Comparison of ENCODE assay signal across 1 cellular context in the genomic region with DNA sequence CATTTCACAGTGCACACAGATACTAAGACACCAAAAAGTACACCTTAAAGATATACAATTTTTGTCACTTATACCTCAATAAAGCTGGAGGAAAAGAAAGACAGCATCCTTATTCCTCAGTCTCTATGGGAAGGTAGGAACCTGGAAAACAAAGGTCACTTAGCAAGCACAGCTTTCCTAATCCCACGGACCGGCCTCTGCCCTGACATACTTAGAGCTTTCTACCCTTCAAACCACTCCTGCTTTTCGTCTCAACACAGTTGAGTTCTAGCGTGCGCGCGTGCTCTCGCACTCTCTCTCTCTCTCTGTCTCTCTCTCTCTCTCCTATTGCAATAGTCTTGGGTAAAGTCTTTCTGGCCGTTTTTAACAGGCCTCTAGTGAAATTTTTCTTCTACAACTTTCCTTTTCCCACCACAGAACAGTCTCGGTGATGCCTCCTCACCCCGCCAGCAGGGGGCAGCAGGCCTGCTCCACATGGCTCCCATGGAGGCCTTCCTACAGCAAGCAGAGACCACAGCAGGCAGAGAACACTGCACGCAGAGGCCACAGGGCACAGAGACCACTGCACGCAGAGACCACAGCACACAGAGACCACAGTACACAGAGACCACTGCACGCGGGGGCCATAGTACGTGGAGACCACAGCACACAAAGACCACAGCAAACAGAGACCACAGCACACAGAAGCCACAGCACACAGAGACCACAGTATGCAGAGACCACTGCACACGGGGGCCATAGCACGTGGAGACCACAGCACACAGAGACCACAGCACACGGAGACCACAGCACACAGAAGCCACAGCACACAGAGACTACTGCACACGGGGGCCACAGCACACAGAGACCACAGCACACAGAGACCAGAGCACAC.
TF ChIP-seq lines count a peak whose summit lies in the region.

No MANE protein-coding gene starts in this region.

TF ChIP-seq in HepG2, 621 proteins besides CTCF, POLR2A, EP300 and RAD21 (continued from another document):
- TF ChIP-seq XRCC5 (optimal IDR thresholded peaks at IDR 0.05; ENCODE audit: low read length) (peak; percentile 54), ARID4A (CRISPR knock-in tag; IDR thresholded peaks at IDR 0.05; ENCODE audit: borderline replicate concordance) (0 out of 2 replicates have a peak, but pooled peaks have one; percentile 21), STAG1 (CRISPR knock-in tag; IDR thresholded peaks at IDR 0.05) (peak; percentile 66), ZNF326 (CRISPR knock-in tag; IDR thresholded peaks at IDR 0.05; ENCODE audit: borderline replicate concordance) (no peak), ZNF343 (CRISPR knock-in tag; IDR thresholded peaks at IDR 0.05) (no peak), BCL6 (CRISPR knock-in tag; IDR thresholded peaks at IDR 0.05) (no peak), SAP130 (CRISPR knock-in tag; IDR thresholded peaks at IDR 0.05; ENCODE audit: low read depth) (no peak), TOPORS (CRISPR knock-in tag; IDR thresholded peaks at IDR 0.05) (no peak), RORA (CRISPR knock-in tag; IDR thresholded peaks at IDR 0.05) (no peak), FOXO1 (CRISPR knock-in tag; IDR thresholded peaks at IDR 0.05) (no peak), ZNF383 (CRISPR knock-in tag; IDR thresholded peaks at IDR 0.05; ENCODE audit: borderline replicate concordance) (no peak), TEAD3 (CRISPR knock-in tag; optimal IDR thresholded peaks at IDR 0.05; ENCODE audit: borderline replicate concordance) (no peak), ZSCAN12 (CRISPR knock-in tag; IDR thresholded peaks at IDR 0.05) (no peak), NONO (IDR thresholded peaks at IDR 0.05) (0 out of 2 replicates have a peak, but pooled peaks have one; percentile 35), NONO (CRISPR knock-in tag; conservative IDR thresholded peaks at IDR 0.05) (0 out of 2 replicates have a peak, but pooled peaks have one; percentile 31), ZNF768 (CRISPR knock-in tag; IDR thresholded peaks at IDR 0.05) (peak; percentile 31; the same call in 1 of the 2 replicates), ZMYM4 (CRISPR knock-in tag; IDR thresholded peaks at IDR 0.05) (0 out of 2 replicates have a peak, but pooled peaks have one; percentile 26), LBX2 (CRISPR knock-in tag; IDR thresholded peaks at IDR 0.05; ENCODE audit: borderline replicate concordance) (no peak), MED1 (CRISPR knock-in tag; IDR thresholded peaks at IDR 0.05) (no peak), ZNF883 (CRISPR knock-in tag; IDR thresholded peaks at IDR 0.05; ENCODE audit: not compliant biosample characterization) (no peak), SRY (CRISPR knock-in tag; IDR thresholded peaks at IDR 0.05) (no peak), MED13 (CRISPR knock-in tag; IDR thresholded peaks at IDR 0.05) (no peak), ZNF484 (CRISPR knock-in tag; IDR thresholded peaks at IDR 0.05; ENCODE audit: borderline replicate concordance, low read depth) (no peak), CBX2 (IDR thresholded peaks at IDR 0.05; ENCODE audit: low read depth, low read length) (no peak), CBX2 (CRISPR knock-in tag; IDR thresholded peaks at IDR 0.05; ENCODE audit: low read depth) (no peak), MYC (CRISPR knock-in tag; IDR thresholded peaks at IDR 0.05; ENCODE audit: borderline replicate concordance) (peak; percentile 53; the same call in 1 of the 2 replicates), MTA3 (CRISPR knock-in tag; IDR thresholded peaks at IDR 0.05) (no peak), ZNF253 (CRISPR knock-in tag; IDR thresholded peaks at IDR 0.05; ENCODE audit: borderline replicate concordance) (no peak), ZKSCAN8 (CRISPR knock-in tag; IDR thresholded peaks at IDR 0.05; ENCODE audit: borderline replicate concordance) (no peak), KLF13 (CRISPR knock-in tag; IDR thresholded peaks at IDR 0.05) (no peak), ZNF747 (CRISPR knock-in tag; IDR thresholded peaks at IDR 0.05; ENCODE audit: borderline replicate concordance) (no peak), KLF15 (CRISPR knock-in tag; IDR thresholded peaks at IDR 0.05; ENCODE audit: borderline replicate concordance) (no peak), ZNF446 (CRISPR knock-in tag; IDR thresholded peaks at IDR 0.05) (no peak), SATB2 (CRISPR knock-in tag; IDR thresholded peaks at IDR 0.05) (no peak), SRSF1 (optimal IDR thresholded peaks at IDR 0.05; ENCODE audit: low read depth, low read length) (no peak), ZFP82 (CRISPR knock-in tag; IDR thresholded peaks at IDR 0.05; ENCODE audit: borderline replicate concordance) (no peak), ZNF839 (CRISPR knock-in tag; IDR thresholded peaks at IDR 0.05; ENCODE audit: borderline replicate concordance) (no peak), KDM5B (CRISPR knock-in tag; IDR thresholded peaks at IDR 0.05; ENCODE audit: borderline replicate concordance) (0 out of 2 replicates have a peak, but pooled peaks have one; percentile 23), REPIN1 (CRISPR knock-in tag; IDR thresholded peaks at IDR 0.05; ENCODE audit: borderline replicate concordance, low read depth) (no peak), SUZ12 (IDR thresholded peaks at IDR 0.05; ENCODE audit: low read depth, low read length) (no peak), ZNF33A (CRISPR knock-in tag; IDR thresholded peaks at IDR 0.05; ENCODE audit: borderline replicate concordance) (no peak), ZFX (CRISPR knock-in tag; IDR thresholded peaks at IDR 0.05; ENCODE audit: low read depth) (peak; percentile 37; the same call in 1 of the 2 replicates), TCF7 (IDR thresholded peaks at IDR 0.05; ENCODE audit: low read depth) (no peak), NFKB2 (CRISPR knock-in tag; IDR thresholded peaks at IDR 0.05; ENCODE audit: borderline replicate concordance) (peak; percentile 34; the same call in 1 of the 2 replicates), BHLHE40 (IDR thresholded peaks at IDR 0.05; ENCODE audit: low read length) (no peak), NCOA5 (CRISPR knock-in tag; IDR thresholded peaks at IDR 0.05) (no peak), ZFP36L2 (CRISPR knock-in tag; IDR thresholded peaks at IDR 0.05) (no peak)
- TF ChIP-seq, protein P1, sequence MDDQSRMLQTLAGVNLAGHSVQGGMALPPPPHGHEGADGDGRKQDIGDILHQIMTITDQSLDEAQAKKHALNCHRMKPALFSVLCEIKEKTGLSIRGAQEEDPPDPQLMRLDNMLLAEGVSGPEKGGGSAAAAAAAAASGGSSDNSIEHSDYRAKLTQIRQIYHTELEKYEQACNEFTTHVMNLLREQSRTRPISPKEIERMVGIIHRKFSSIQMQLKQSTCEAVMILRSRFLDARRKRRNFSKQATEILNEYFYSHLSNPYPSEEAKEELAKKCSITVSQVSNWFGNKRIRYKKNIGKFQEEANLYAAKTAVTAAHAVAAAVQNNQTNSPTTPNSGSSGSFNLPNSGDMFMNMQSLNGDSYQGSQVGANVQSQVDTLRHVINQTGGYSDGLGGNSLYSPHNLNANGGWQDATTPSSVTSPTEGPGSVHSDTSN (CRISPR knock-in tag; IDR thresholded peaks at IDR 0.05; ENCODE audit: borderline replicate concordance) = no peak
- TF ChIP-seq, protein P2, sequence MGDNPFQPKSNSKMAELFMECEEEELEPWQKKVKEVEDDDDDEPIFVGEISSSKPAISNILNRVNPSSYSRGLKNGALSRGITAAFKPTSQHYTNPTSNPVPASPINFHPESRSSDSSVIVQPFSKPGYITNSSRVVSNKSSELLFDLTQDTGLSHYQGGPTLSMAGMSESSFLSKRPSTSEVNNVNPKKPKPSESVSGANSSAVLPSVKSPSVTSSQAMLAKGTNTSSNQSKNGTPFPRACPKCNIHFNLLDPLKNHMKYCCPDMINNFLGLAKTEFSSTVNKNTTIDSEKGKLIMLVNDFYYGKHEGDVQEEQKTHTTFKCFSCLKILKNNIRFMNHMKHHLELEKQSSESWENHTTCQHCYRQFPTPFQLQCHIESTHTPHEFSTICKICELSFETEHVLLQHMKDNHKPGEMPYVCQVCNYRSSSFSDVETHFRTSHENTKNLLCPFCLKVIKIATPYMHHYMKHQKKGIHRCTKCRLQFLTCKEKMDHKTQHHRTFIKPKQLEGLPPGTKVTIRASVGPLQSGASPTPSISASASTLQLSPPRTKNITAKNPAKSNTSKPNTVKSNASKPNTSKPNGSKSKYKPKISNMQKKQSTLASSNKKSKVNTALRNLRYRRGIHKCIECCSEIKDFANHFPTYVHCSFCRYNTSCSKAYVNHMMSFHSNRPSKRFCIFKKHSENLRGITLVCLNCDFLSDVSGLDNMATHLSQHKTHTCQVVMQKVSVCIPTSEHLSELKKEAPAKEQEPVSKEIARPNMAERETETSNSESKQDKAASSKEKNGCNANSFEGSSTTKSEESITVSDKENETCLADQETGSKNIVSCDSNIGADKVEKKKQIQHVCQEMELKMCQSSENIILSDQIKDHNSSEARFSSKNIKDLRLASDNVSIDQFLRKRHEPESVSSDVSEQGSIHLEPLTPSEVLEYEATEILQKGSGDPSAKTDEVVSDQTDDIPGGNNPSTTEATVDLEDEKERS (CRISPR knock-in tag; IDR thresholded peaks at IDR 0.05) = no peak
- TF ChIP-seq, protein P3, sequence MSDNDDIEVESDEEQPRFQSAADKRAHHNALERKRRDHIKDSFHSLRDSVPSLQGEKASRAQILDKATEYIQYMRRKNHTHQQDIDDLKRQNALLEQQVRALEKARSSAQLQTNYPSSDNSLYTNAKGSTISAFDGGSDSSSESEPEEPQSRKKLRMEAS (IDR thresholded peaks at IDR 0.05) = 0 out of 2 replicates have a peak, but pooled peaks have one; percentile 34
- TF ChIP-seq, protein P4, sequence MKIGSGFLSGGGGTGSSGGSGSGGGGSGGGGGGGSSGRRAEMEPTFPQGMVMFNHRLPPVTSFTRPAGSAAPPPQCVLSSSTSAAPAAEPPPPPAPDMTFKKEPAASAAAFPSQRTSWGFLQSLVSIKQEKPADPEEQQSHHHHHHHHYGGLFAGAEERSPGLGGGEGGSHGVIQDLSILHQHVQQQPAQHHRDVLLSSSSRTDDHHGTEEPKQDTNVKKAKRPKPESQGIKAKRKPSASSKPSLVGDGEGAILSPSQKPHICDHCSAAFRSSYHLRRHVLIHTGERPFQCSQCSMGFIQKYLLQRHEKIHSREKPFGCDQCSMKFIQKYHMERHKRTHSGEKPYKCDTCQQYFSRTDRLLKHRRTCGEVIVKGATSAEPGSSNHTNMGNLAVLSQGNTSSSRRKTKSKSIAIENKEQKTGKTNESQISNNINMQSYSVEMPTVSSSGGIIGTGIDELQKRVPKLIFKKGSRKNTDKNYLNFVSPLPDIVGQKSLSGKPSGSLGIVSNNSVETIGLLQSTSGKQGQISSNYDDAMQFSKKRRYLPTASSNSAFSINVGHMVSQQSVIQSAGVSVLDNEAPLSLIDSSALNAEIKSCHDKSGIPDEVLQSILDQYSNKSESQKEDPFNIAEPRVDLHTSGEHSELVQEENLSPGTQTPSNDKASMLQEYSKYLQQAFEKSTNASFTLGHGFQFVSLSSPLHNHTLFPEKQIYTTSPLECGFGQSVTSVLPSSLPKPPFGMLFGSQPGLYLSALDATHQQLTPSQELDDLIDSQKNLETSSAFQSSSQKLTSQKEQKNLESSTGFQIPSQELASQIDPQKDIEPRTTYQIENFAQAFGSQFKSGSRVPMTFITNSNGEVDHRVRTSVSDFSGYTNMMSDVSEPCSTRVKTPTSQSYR (CRISPR knock-in tag; IDR thresholded peaks at IDR 0.05; ENCODE audit: borderline replicate concordance) = no peak
- TF ChIP-seq, protein P5, sequence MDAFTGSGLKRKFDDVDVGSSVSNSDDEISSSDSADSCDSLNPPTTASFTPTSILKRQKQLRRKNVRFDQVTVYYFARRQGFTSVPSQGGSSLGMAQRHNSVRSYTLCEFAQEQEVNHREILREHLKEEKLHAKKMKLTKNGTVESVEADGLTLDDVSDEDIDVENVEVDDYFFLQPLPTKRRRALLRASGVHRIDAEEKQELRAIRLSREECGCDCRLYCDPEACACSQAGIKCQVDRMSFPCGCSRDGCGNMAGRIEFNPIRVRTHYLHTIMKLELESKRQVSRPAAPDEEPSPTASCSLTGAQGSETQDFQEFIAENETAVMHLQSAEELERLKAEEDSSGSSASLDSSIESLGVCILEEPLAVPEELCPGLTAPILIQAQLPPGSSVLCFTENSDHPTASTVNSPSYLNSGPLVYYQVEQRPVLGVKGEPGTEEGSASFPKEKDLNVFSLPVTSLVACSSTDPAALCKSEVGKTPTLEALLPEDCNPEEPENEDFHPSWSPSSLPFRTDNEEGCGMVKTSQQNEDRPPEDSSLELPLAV (CRISPR knock-in tag; conservative IDR thresholded peaks at IDR 0.05; ENCODE audit: low read depth) = no peak
- TF ChIP-seq, protein P6, sequence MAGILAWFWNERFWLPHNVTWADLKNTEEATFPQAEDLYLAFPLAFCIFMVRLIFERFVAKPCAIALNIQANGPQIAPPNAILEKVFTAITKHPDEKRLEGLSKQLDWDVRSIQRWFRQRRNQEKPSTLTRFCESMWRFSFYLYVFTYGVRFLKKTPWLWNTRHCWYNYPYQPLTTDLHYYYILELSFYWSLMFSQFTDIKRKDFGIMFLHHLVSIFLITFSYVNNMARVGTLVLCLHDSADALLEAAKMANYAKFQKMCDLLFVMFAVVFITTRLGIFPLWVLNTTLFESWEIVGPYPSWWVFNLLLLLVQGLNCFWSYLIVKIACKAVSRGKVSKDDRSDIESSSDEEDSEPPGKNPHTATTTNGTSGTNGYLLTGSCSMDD (CRISPR knock-in tag; IDR thresholded peaks at IDR 0.05) = no peak
TF ChIP-seq in HepG2: peak in this region for 15.
